In genomic region chr11:76208438-76208828, GRCh38 we compare ENCODE assay signal across 9 cellular contexts. TPM values are rescaled to one million over a fixed set of nuclear protein-coding genes. Genes with fewer than 3 reads are reported as not detected.
DNase-seq lines count a peak whose midpoint lies in the region; ATAC-seq and TF ChIP-seq lines count a peak whose summit lies in the region.
"Had no signal": no experiment of that assay in that cellular context is flagged by ENCODE, and none has a peak within 500 bp of the region (broad histone marks: within the 10 kb centered on the region; RNA-seq: fewer than 3 reads in every experiment).

No MANE protein-coding gene starts in this region.

- no peak for DNase-seq in activated CD8-positive, alpha-beta memory T cell treated with anti-CD3 and anti-CD28 coated beads, Interleukin-2, amount 10 ng/mL, durations not matched to agents 7 days and 5 days
- no peak for DNase-seq in activated CD8-positive, alpha-beta memory T cell treated with anti-CD3 and anti-CD28 coated beads, Interleukin-2, amount 50 U/mL, for 48 hours
- no peak for DNase-seq in activated naive CD8-positive, alpha-beta T cell treated with anti-CD3 and anti-CD28 coated beads for 36 hours
- DNase-seq in right lobe of liver (no peak), tibial artery (no peak)

- TF ChIP-seq CTCF in right lobe of liver (IDR thresholded peaks at IDR 0.05): no peak
- TF ChIP-seq CTCF in tibial artery (IDR thresholded peaks at IDR 0.05): no peak

- H3K36me3 ChIP-seq in right lobe of liver: no peaks in the 10 kb centered on the region
- H3K36me3 ChIP-seq in tibial artery: no peaks in the 10 kb centered on the region

- no peaks in the 10 kb centered on the region for H3K9me3 ChIP-seq in right lobe of liver
- H3K9me3 ChIP-seq in tibial artery: no peaks in the 10 kb centered on the region

- H3K36me3 Mint-ChIP-seq in activated CD8-positive, alpha-beta memory T cell treated with anti-CD3 and anti-CD28 coated beads, Interleukin-2, amount 10 ng/mL, durations not matched to agents 7 days and 5 days: no peaks in the 10 kb centered on the region
- H3K36me3 Mint-ChIP-seq in activated naive CD8-positive, alpha-beta T cell treated with anti-CD3 and anti-CD28 coated beads for 36 hours: no peaks in the 10 kb centered on the region

- intact Hi-C loops in right lobe of liver (cut with DNase I) (loop anchor here (5.0 kb wide), 1 partner anchor 109 kb away; no protein-coding TSS in a partner anchor), tibial artery (cut with DNase I; ENCODE audit: low total_unique reads) (loop anchor here (2.0 kb wide), 2 partner anchors 26 to 110 kb away; no protein-coding TSS in a partner anchor)

- 0% methylated on average over 12 of the region's 27 CpGs for WGBS in right lobe of liver (ENCODE audit: insufficient coverage, low coverage, low lambda C conversion rate, missing lambda C conversion rate)

- peak overlapping the region; percentile 52 to 66 (median 61) for H3K4me3 ChIP-seq in right lobe of liver
- H3K4me3 ChIP-seq in tibial artery: peak overlapping the region; percentile 52 to 63

- CTCF ChIA-PET in activated CD8-positive, alpha-beta memory T cell treated with anti-CD3 and anti-CD28 coated beads, Interleukin-2, amount 10 ng/mL, durations not matched to agents 7 days and 5 days (lab: Charles Lee): interaction anchor here (0.7 to 6.9 kb wide), 46 partner anchors 9 to 1615 kb away, joined by 3 to 298 read pairs (median 6); partner anchors contain the start of gene GVQW3

- ATAC-seq in activated CD8-positive, alpha-beta memory T cell treated with anti-CD3 and anti-CD28 coated beads, Interleukin-2, amount 10 ng/mL, durations not matched to agents 7 days and 5 days: no peak
- no peak for ATAC-seq in right lobe of liver
- ATAC-seq in HG03280 (IDR thresholded peaks at IDR 0.05; ENCODE audit: unreplicated experiment): no peak
- no peak for ATAC-seq in GM21528 (IDR thresholded peaks at IDR 0.05; ENCODE audit: low FRiP score, unreplicated experiment)
- ATAC-seq in HG02970 (IDR thresholded peaks at IDR 0.05; ENCODE audit: low FRiP score, unreplicated experiment): no peak

- H3K4me1 ChIP-seq in right lobe of liver (peaks cover 0 to 34% (median 10%) of the 10 kb centered on the region in 4 donors), tibial artery (peaks cover 4 to 58% (median 48%) of the 10 kb centered on the region in 4 donors)

- peaks cover 72% of the 10 kb centered on the region for H3K27me3 Mint-ChIP-seq in activated CD8-positive, alpha-beta memory T cell treated with anti-CD3 and anti-CD28 coated beads, Interleukin-2, amount 10 ng/mL, durations not matched to agents 7 days and 5 days
- peaks cover 77% of the 10 kb centered on the region for H3K27me3 Mint-ChIP-seq in activated naive CD8-positive, alpha-beta T cell treated with anti-CD3 and anti-CD28 coated beads for 36 hours

- H3K27ac ChIP-seq in right lobe of liver: peak overlapping the region in 2 of 3 donors; percentile 68 to 90
- H3K27ac ChIP-seq in tibial artery: peak overlapping the region; percentile 50 to 61
- H3K27ac ChIP-seq: C4-2B had no signal

- H3K27ac Mint-ChIP-seq in activated CD8-positive, alpha-beta memory T cell treated with anti-CD3 and anti-CD28 coated beads, Interleukin-2, amount 10 ng/mL, durations not matched to agents 7 days and 5 days: no peak overlapping the region
- H3K27ac Mint-ChIP-seq in activated naive CD8-positive, alpha-beta T cell treated with anti-CD3 and anti-CD28 coated beads for 36 hours: no peak overlapping the region

- no peaks in the 10 kb centered on the region for H3K9me3 Mint-ChIP-seq in activated CD8-positive, alpha-beta memory T cell treated with anti-CD3 and anti-CD28 coated beads, Interleukin-2, amount 10 ng/mL, durations not matched to agents 7 days and 5 days (ENCODE audit: low read depth)
- no peaks in the 10 kb centered on the region for H3K9me3 Mint-ChIP-seq in activated naive CD8-positive, alpha-beta T cell treated with anti-CD3 and anti-CD28 coated beads for 36 hours

- TF ChIP-seq POLR2A in right lobe of liver (IDR thresholded peaks at IDR 0.05): no peak

- H3K4me1 Mint-ChIP-seq in activated CD8-positive, alpha-beta memory T cell treated with anti-CD3 and anti-CD28 coated beads, Interleukin-2, amount 10 ng/mL, durations not matched to agents 7 days and 5 days: peaks cover 17% of the 10 kb centered on the region
- H3K4me1 Mint-ChIP-seq in activated naive CD8-positive, alpha-beta T cell treated with anti-CD3 and anti-CD28 coated beads for 36 hours: peaks cover 18% of the 10 kb centered on the region

- H3K4me3 Mint-ChIP-seq in activated CD8-positive, alpha-beta memory T cell treated with anti-CD3 and anti-CD28 coated beads, Interleukin-2, amount 10 ng/mL, durations not matched to agents 7 days and 5 days: peak overlapping the region; percentile 73
- H3K4me3 Mint-ChIP-seq in activated naive CD8-positive, alpha-beta T cell treated with anti-CD3 and anti-CD28 coated beads for 36 hours: peak overlapping the region; percentile 72

- H3K27me3 ChIP-seq in right lobe of liver: no peaks in the 10 kb centered on the region
- H3K27me3 ChIP-seq in tibial artery: peaks cover 0 to 14% of the 10 kb centered on the region in 2 donors

RNA-seq across cellular contexts. Expression of gene WNT11, which starts 2.1 kb away (rescaled TPM):
- 1 to 10 TPM in 1 of 2 experiments, under 1 TPM in 1; 0.96 to 2.0 TPM for total RNA-seq in activated CD8-positive, alpha-beta memory T cell treated with anti-CD3 and anti-CD28 coated beads, Interleukin-2, amount 10 ng/mL, durations not matched to agents 7 days and 5 days
- total RNA-seq in activated naive CD8-positive, alpha-beta T cell treated with anti-CD3 and anti-CD28 coated beads for 36 hours: not detected
- total RNA-seq in right lobe of liver: 10 to 100 TPM in 2 of 6 experiments, 1 to 10 TPM in 4; 2.8 to 13.1 (median 5.5) TPM
